Comparison of ENCODE assay signal across 29 cellular contexts in genomic region chr3:112688085-112688769, GRCh38. TPM values are rescaled to one million over a fixed set of nuclear protein-coding genes. Genes with fewer than 3 reads are reported as not detected.
DNase-seq lines count a peak whose midpoint lies in the region; ATAC-seq and TF ChIP-seq lines count a peak whose summit lies in the region.
"Had no signal": no experiment of that assay in that cellular context is flagged by ENCODE, and none has a peak within 500 bp of the region (broad histone marks: within the 10 kb centered on the region; RNA-seq: fewer than 3 reads in every experiment).

No MANE protein-coding gene starts in this region.

- H3K4me3 ChIP-seq in epithelial cell of esophagus (ENCODE audit: low read length), result no peak overlapping the region
- H3K4me3 ChIP-seq: pancreas, SJSA1, testis, vagina had no signal

- ATAC-seq in GM19397 (IDR thresholded peaks at IDR 0.05; ENCODE audit: unreplicated experiment) (no peak), HG03460 (IDR thresholded peaks at IDR 0.05; ENCODE audit: unreplicated experiment) (no peak)
- ATAC-seq: activated CD4-positive, alpha-beta T cell treated with anti-CD3 and anti-CD28 coated beads for 36 hours; activated T-cell treated with anti-CD3 and anti-CD28 coated beads, Interleukin-2, amount 50 U/mL, for 4 hours; CD8-positive, alpha-beta T cell; naive thymus-derived CD8-positive, alpha-beta T cell had no signal

- H3K4me3 Mint-ChIP-seq in HFFc6 (no peak overlapping the region), nephron progenitor cell (no peak overlapping the region)
- H3K4me3 Mint-ChIP-seq: activated CD4-positive, alpha-beta T cell treated with anti-CD3 and anti-CD28 coated beads for 36 hours; activated T-cell treated with anti-CD3 and anti-CD28 coated beads, Interleukin-2, amount 50 U/mL, for 4 hours; CD8-positive, alpha-beta T cell; naive thymus-derived CD8-positive, alpha-beta T cell; T-helper 1 cell treated with Interleukin-12 subunit alpha and Interleukin-12 subunit beta and Interleukin-4 antibody, amounts not matched to agents 30 μg/mL and 1 μg/mL, for 36 hours had no signal

- H3K27ac Mint-ChIP-seq in HFFc6 (peak overlapping the region; percentile 24), nephron progenitor cell (peak overlapping the region; percentile 70)
- H3K27ac Mint-ChIP-seq: activated CD4-positive, alpha-beta T cell treated with anti-CD3 and anti-CD28 coated beads for 36 hours; CD8-positive, alpha-beta T cell; T-helper 1 cell treated with Interleukin-12 subunit alpha and Interleukin-12 subunit beta and Interleukin-4 antibody, amounts not matched to agents 30 μg/mL and 1 μg/mL, for 36 hours had no signal

- H3K4me1 Mint-ChIP-seq in HFFc6 (ENCODE audit: low read depth), result peaks cover 77% of the 10 kb centered on the region
- peaks cover 19% of the 10 kb centered on the region for H3K4me1 Mint-ChIP-seq in nephron progenitor cell

- H3K36me3 Mint-ChIP-seq in HFFc6 (ENCODE audit: low read depth) (peaks cover 6% of the 10 kb centered on the region; the same call in 1 of the 2 replicates), nephron progenitor cell (ENCODE audit: low read depth) (peaks cover 7% of the 10 kb centered on the region)
- H3K36me3 Mint-ChIP-seq: CD8-positive, alpha-beta T cell; naive thymus-derived CD8-positive, alpha-beta T cell had no signal

- H3K27me3 Mint-ChIP-seq in HFFc6 (ENCODE audit: insufficient read depth) (no peaks in the 10 kb centered on the region), nephron progenitor cell (ENCODE audit: low read depth, poor library complexity) (no peaks in the 10 kb centered on the region)
- H3K27me3 Mint-ChIP-seq: naive thymus-derived CD8-positive, alpha-beta T cell had no signal

- TF ChIP-seq CTCF in HFFc6 (IDR thresholded peaks at IDR 0.05) (no peak), epithelial cell of esophagus (IDR thresholded peaks at IDR 0.05; ENCODE audit: insufficient read depth, low read depth, low read length, missing control alignments) (no peak), nephron progenitor cell (IDR thresholded peaks at IDR 0.05) (no peak)

- no peaks in the 10 kb centered on the region for H3K9me3 Mint-ChIP-seq in HFFc6
- H3K9me3 Mint-ChIP-seq in nephron progenitor cell, result peaks cover 17% of the 10 kb centered on the region
- H3K9me3 Mint-ChIP-seq: activated T-cell treated with anti-CD3 and anti-CD28 coated beads, Interleukin-2, amount 50 U/mL, for 4 hours; CD8-positive, alpha-beta T cell; naive thymus-derived CD8-positive, alpha-beta T cell had no signal

- DNase-seq in EH (ENCODE audit: low read depth), result peak; percentile 49
- no peak for DNase-seq in HFFc6
- peak; percentile 14 for DNase-seq in epithelial cell of esophagus (ENCODE audit: low read depth)
- no peak for DNase-seq in nephron progenitor cell
- no peak for DNase-seq in medulla oblongata (ENCODE audit: extremely low spot score)
- no peak for DNase-seq in iPS-NIHi7 (ENCODE audit: extremely low spot score)
- DNase-seq: activated CD4-positive, alpha-beta T cell treated with anti-CD3 and anti-CD28 coated beads for 36 hours; activated CD8-positive, alpha-beta memory T cell treated with anti-CD3 and anti-CD28 coated beads for 24 hours; activated naive CD4-positive, alpha-beta T cell; activated T-cell treated with anti-CD3 and anti-CD28 coated beads, Interleukin-2, amount 50 U/mL, for 4 hours; amygdala; CD8-positive, alpha-beta T cell; head of caudate nucleus; left colon; naive thymus-derived CD8-positive, alpha-beta T cell; NCI-H1092; NCI-H187 treated with DMSO at 0.1 percent for 48 hours; NCI-H526 treated with DMSO at 0.1 percent for 48 hours; pancreas; right cardiac atrium; stimulated activated CD4-positive, alpha-beta T cell treated with anti-CD3 and anti-CD28 coated beads, Interleukin-12 subunit alpha, Interleukin-12 subunit beta, amount 100 ng/mL, for 4 hours; stimulated activated CD4-positive, alpha-beta T cell treated with anti-CD3 and anti-CD28 coated beads, Interleukin-4, amount 100 ng/mL, for 4 hours; stimulated activated naive CD4-positive, alpha-beta T cell; testis had no signal

RNA-seq across cellular contexts. Expression of gene CCDC80, which starts 47.3 kb away (rescaled TPM):
- 100 to 1,000 TPM; 326 to 388 (median 358) TPM for total RNA-seq in HFFc6 (2021; fragmentation: NEBNext Ultra II Directional; extraction: Animal tissue kit (Norgen Biotek cat#: 25700))
- total RNA-seq: activated CD4-positive, alpha-beta T cell treated with anti-CD3 and anti-CD28 coated beads for 36 hours; CD8-positive, alpha-beta T cell; naive thymus-derived CD8-positive, alpha-beta T cell had no signal

Comparison
In these comparisons a context has a peak if more than half of its experiments do, and no peak if none do; other contexts are left out.
1. DNase-seq: peak in EH (single experiment) and epithelial cell of esophagus (single experiment); none in HFFc6 (single experiment), nephron progenitor cell (single experiment), medulla oblongata (single experiment) and iPS-NIHi7 (single experiment).